ENCODE assay signal across 15 cellular contexts in genomic region chr16:65624696-65625095, GRCh38.
"Had no signal": no experiment of that assay in that cellular context is flagged by ENCODE, and none has a peak within 500 bp of the region (broad histone marks: within the 10 kb centered on the region; RNA-seq: fewer than 3 reads in every experiment).

No MANE protein-coding gene starts in this region.

- H3K27me3 ChIP-seq: right atrium auricular region had no signal

- H3K4me1 ChIP-seq: heart left ventricle, right atrium auricular region had no signal

- H3K9me3 ChIP-seq: heart left ventricle, right atrium auricular region had no signal

- H3K27ac Mint-ChIP-seq: activated CD4-positive, alpha-beta memory T cell treated with anti-CD3 and anti-CD28 coated beads for 36 hours; activated naive CD8-positive, alpha-beta T cell; naive thymus-derived CD4-positive, alpha-beta T cell; stimulated activated memory B cell treated with anti-CD40 and anti-IgM and Interleukin-4, amounts not matched to agents 10 μg/mL and 1 μg/mL and 100 μg/mL, for 72 hours; type B pancreatic cell had no signal

- H3K36me3 ChIP-seq: heart left ventricle, right atrium auricular region had no signal

- DNase-seq: activated CD4-positive, alpha-beta memory T cell treated with anti-CD3 and anti-CD28 coated beads for 36 hours; activated effector memory CD4-positive, alpha-beta T cell treated with anti-CD3 and anti-CD28 coated beads, Interleukin-2, amount 50 U/mL, for 16 hours; activated T-cell treated with anti-CD3 and anti-CD28 coated beads, Interleukin-2, amount 50 U/mL, for 4 hours; cortex of kidney; effector CD8-positive, alpha-beta T cell; foreskin melanocyte; heart left ventricle; islet precursor cell; mammary epithelial cell; naive thymus-derived CD4-positive, alpha-beta T cell; nucleus accumbens had no signal

- H3K4me3 ChIP-seq: heart left ventricle, right atrium auricular region had no signal

- H3K4me1 Mint-ChIP-seq: naive thymus-derived CD4-positive, alpha-beta T cell; stimulated activated memory B cell treated with anti-CD40 and anti-IgM and Interleukin-4, amounts not matched to agents 10 μg/mL and 1 μg/mL and 100 μg/mL, for 72 hours had no signal

- H3K36me3 Mint-ChIP-seq: activated CD4-positive, alpha-beta memory T cell treated with anti-CD3 and anti-CD28 coated beads for 36 hours; activated naive CD8-positive, alpha-beta T cell; naive thymus-derived CD4-positive, alpha-beta T cell; stimulated activated memory B cell treated with anti-CD40 and anti-IgM and Interleukin-4, amounts not matched to agents 10 μg/mL and 1 μg/mL and 100 μg/mL, for 72 hours had no signal

- H3K27ac ChIP-seq: heart left ventricle, right atrium auricular region had no signal

- H3K27me3 Mint-ChIP-seq: activated CD4-positive, alpha-beta memory T cell treated with anti-CD3 and anti-CD28 coated beads for 36 hours; activated naive CD8-positive, alpha-beta T cell; stimulated activated memory B cell treated with anti-CD40 and anti-IgM and Interleukin-4, amounts not matched to agents 10 μg/mL and 1 μg/mL and 100 μg/mL, for 72 hours had no signal

- H3K4me3 Mint-ChIP-seq: activated CD4-positive, alpha-beta memory T cell treated with anti-CD3 and anti-CD28 coated beads for 36 hours; activated naive CD8-positive, alpha-beta T cell; activated T-cell treated with anti-CD3 and anti-CD28 coated beads, Interleukin-2, amount 50 U/mL, for 4 hours; naive thymus-derived CD4-positive, alpha-beta T cell; stimulated activated memory B cell treated with anti-CD40 and anti-IgM and Interleukin-4, amounts not matched to agents 10 μg/mL and 1 μg/mL and 100 μg/mL, for 72 hours; type B pancreatic cell had no signal
